ENCODE assay signal across 32 cellular contexts in genomic region chrX:17432158-17432557, GRCh38. TPM values are rescaled to one million over a fixed set of nuclear protein-coding genes. Genes with fewer than 3 reads are reported as not detected.
"Had no signal": no experiment of that assay in that cellular context is flagged by ENCODE, and none has a peak within 500 bp of the region (broad histone marks: within the 10 kb centered on the region; RNA-seq: fewer than 3 reads in every experiment).

No MANE protein-coding gene starts in this region.

- H3K27me3 Mint-ChIP-seq: activated B cell treated with CpG ODN at 0.5 μM for 24 hours; activated CD8-positive, alpha-beta memory T cell treated with anti-CD3 and anti-CD28 coated beads, Interleukin-2, amount 10 ng/mL, durations not matched to agents 7 days and 5 days; activated naive CD4-positive, alpha-beta T cell treated with anti-CD3 and anti-CD28 coated beads, Interleukin-2, amount 10 ng/mL, durations not matched to agents 7 days and 5 days; activated naive CD8-positive, alpha-beta T cell treated with anti-CD3 and anti-CD28 coated beads, Interleukin-2, amount 50 U/mL, for 24 hours; brain had no signal

- H3K36me3 Mint-ChIP-seq: activated CD8-positive, alpha-beta memory T cell treated with anti-CD3 and anti-CD28 coated beads, Interleukin-2, amount 10 ng/mL, durations not matched to agents 7 days and 5 days; activated naive CD4-positive, alpha-beta T cell treated with anti-CD3 and anti-CD28 coated beads, Interleukin-2, amount 10 ng/mL, durations not matched to agents 7 days and 5 days; activated naive CD8-positive, alpha-beta T cell; brain had no signal

- DNase-seq: activated B cell treated with CpG ODN at 0.5 μM for 24 hours; activated CD4-positive, alpha-beta memory T cell treated with anti-CD3 and anti-CD28 coated beads, Interleukin-2, amount 10 ng/mL, durations not matched to agents 7 days and 5 days; activated CD4-positive, alpha-beta T cell treated with anti-CD3 and anti-CD28 coated beads for 1 hour; activated CD4-positive, alpha-beta T cell treated with anti-CD3 and anti-CD28 coated beads for 48 hours; activated CD8-positive, alpha-beta memory T cell treated with anti-CD3 and anti-CD28 coated beads for 24 hours; activated CD8-positive, alpha-beta memory T cell treated with anti-CD3 and anti-CD28 coated beads, Interleukin-2, amount 10 ng/mL, durations not matched to agents 7 days and 5 days; activated CD8-positive, alpha-beta memory T cell treated with anti-CD3 and anti-CD28 coated beads, Interleukin-2, amount 50 U/mL, for 48 hours; activated effector memory CD4-positive, alpha-beta T cell treated with Interleukin-2 at 50 U/mL for 16 hours; activated naive CD4-positive, alpha-beta T cell treated with anti-CD3 and anti-CD28 coated beads, Interleukin-2, amount 10 ng/mL, durations not matched to agents 7 days and 5 days; activated naive CD8-positive, alpha-beta T cell treated with anti-CD3 and anti-CD28 coated beads, Interleukin-2, amount 50 U/mL, for 24 hours; activated T-cell treated with anti-CD3 and anti-CD28 coated beads, Interleukin-2, amount 50 U/mL, for 48 hours; anterior cingulate cortex; central memory CD4-positive, alpha-beta T cell; Karpas-422; KBM-7; NCI-H1048; NCI-H1105 treated with DMSO at 0.1 percent for 48 hours; NCI-H1436; NCI-H1694; NCI-H1930; NCI-H2171 treated with DMSO at 0.1 percent for 48 hours; NCI-H345; NCI-H526 treated with DMSO at 0.1 percent for 48 hours; NK-92 treated with Interleukin-12 subunit alpha and Interleukin-12 subunit beta, amount 100 ng/mL, for 24 hours; PC-9; SW 1271; T-helper 1 cell; T-helper 2 cell; T-helper 9 cell had no signal

- H3K9me3 Mint-ChIP-seq: activated B cell treated with CpG ODN at 0.5 μM for 24 hours; activated CD4-positive, alpha-beta memory T cell treated with anti-CD3 and anti-CD28 coated beads, Interleukin-2, amount 10 ng/mL, durations not matched to agents 7 days and 5 days; activated naive CD4-positive, alpha-beta T cell treated with anti-CD3 and anti-CD28 coated beads, Interleukin-2, amount 10 ng/mL, durations not matched to agents 7 days and 5 days; activated naive CD8-positive, alpha-beta T cell treated with anti-CD3 and anti-CD28 coated beads, Interleukin-2, amount 50 U/mL, for 24 hours had no signal

- H3K27ac Mint-ChIP-seq: activated B cell treated with CpG ODN at 0.5 μM for 24 hours; activated CD4-positive, alpha-beta memory T cell treated with anti-CD3 and anti-CD28 coated beads, Interleukin-2, amount 10 ng/mL, durations not matched to agents 7 days and 5 days; activated CD8-positive, alpha-beta memory T cell treated with anti-CD3 and anti-CD28 coated beads, Interleukin-2, amount 10 ng/mL, durations not matched to agents 7 days and 5 days; activated naive CD4-positive, alpha-beta T cell treated with anti-CD3 and anti-CD28 coated beads, Interleukin-2, amount 10 ng/mL, durations not matched to agents 7 days and 5 days; activated naive CD8-positive, alpha-beta T cell; activated naive CD8-positive, alpha-beta T cell treated with anti-CD3 and anti-CD28 coated beads, Interleukin-2, amount 50 U/mL, for 24 hours; brain had no signal

- ATAC-seq: activated CD8-positive, alpha-beta memory T cell treated with anti-CD3 and anti-CD28 coated beads, Interleukin-2, amount 10 ng/mL, durations not matched to agents 7 days and 5 days; activated naive CD8-positive, alpha-beta T cell treated with anti-CD3 and anti-CD28 coated beads, Interleukin-2, amount 50 U/mL, for 24 hours; Right ventricle myocardium inferior had no signal

- H3K4me3 Mint-ChIP-seq: activated B cell treated with CpG ODN at 0.5 μM for 24 hours; activated CD4-positive, alpha-beta memory T cell treated with anti-CD3 and anti-CD28 coated beads, Interleukin-2, amount 10 ng/mL, durations not matched to agents 7 days and 5 days; activated CD8-positive, alpha-beta memory T cell treated with anti-CD3 and anti-CD28 coated beads, Interleukin-2, amount 10 ng/mL, durations not matched to agents 7 days and 5 days; activated naive CD4-positive, alpha-beta T cell treated with anti-CD3 and anti-CD28 coated beads, Interleukin-2, amount 10 ng/mL, durations not matched to agents 7 days and 5 days; activated naive CD8-positive, alpha-beta T cell; activated naive CD8-positive, alpha-beta T cell treated with anti-CD3 and anti-CD28 coated beads, Interleukin-2, amount 50 U/mL, for 24 hours; brain had no signal

- H3K4me1 Mint-ChIP-seq: activated B cell treated with CpG ODN at 0.5 μM for 24 hours; activated CD4-positive, alpha-beta memory T cell treated with anti-CD3 and anti-CD28 coated beads, Interleukin-2, amount 10 ng/mL, durations not matched to agents 7 days and 5 days; activated CD8-positive, alpha-beta memory T cell treated with anti-CD3 and anti-CD28 coated beads, Interleukin-2, amount 10 ng/mL, durations not matched to agents 7 days and 5 days; activated naive CD4-positive, alpha-beta T cell treated with anti-CD3 and anti-CD28 coated beads, Interleukin-2, amount 10 ng/mL, durations not matched to agents 7 days and 5 days; activated naive CD8-positive, alpha-beta T cell treated with anti-CD3 and anti-CD28 coated beads, Interleukin-2, amount 50 U/mL, for 24 hours had no signal

RNA-seq across cellular contexts. Expression of gene NHS, which starts 57.2 kb away (rescaled TPM):
- total RNA-seq: activated B cell treated with CpG ODN at 0.5 μM for 24 hours had no signal
